Comparison of ENCODE assay signal across 8 cellular contexts in genomic region chr7:50142421-50143113, GRCh38. TPM values are rescaled to one million over a fixed set of nuclear protein-coding genes. Genes with fewer than 3 reads are reported as not detected.
DNase-seq lines count a peak whose midpoint lies in the region; ATAC-seq and TF ChIP-seq lines count a peak whose summit lies in the region.

No MANE protein-coding gene starts in this region.

- H3K27me3 ChIP-seq in foreskin keratinocyte (no peaks in the 10 kb centered on the region), smooth muscle cell (ENCODE audit: low read depth) (peaks cover 6% of the 10 kb centered on the region)

- no peak overlapping the region for H3K4me3 ChIP-seq in smooth muscle cell

- no peaks in the 10 kb centered on the region for H3F3A ChIP-seq in smooth muscle cell (ENCODE audit: low read depth)

- WGBS in smooth muscle cell (ENCODE audit: low lambda C conversion rate), result 29% methylated on average over 5 of the region's 5 CpGs

- TF ChIP-seq CTCF in VCaP (conservative IDR thresholded peaks at IDR 0.05) (peak; percentile 87), foreskin keratinocyte (conservative IDR thresholded peaks at IDR 0.05) (peak; percentile 74), smooth muscle cell (IDR thresholded peaks at IDR 0.05; ENCODE audit: borderline replicate concordance, insufficient read depth, poor library complexity, severe bottlenecking) (peak; percentile 81)

- H3K27ac ChIP-seq in VCaP (no peak overlapping the region), foreskin keratinocyte (no peak overlapping the region), smooth muscle cell (ENCODE audit: low read depth) (no peak overlapping the region)

- H3K4me2 ChIP-seq in smooth muscle cell, result no peak overlapping the region

- peak; percentile 28 for DNase-seq in NCI-H2029 treated with DMSO at 0.1 percent for 48 hours (lab: John Stamatoyannopoulos, UW)
- no peak for DNase-seq in NCI-H2029 (lab: John Stamatoyannopoulos, UW)
- DNase-seq in M059J (ENCODE audit: low read depth), result peak; percentile 37
- peak in 1 of 2 donors; percentile 11 for DNase-seq in foreskin keratinocyte
- no peak for DNase-seq in smooth muscle cell (lab: John Stamatoyannopoulos, UW; ENCODE audit: unreplicated experiment)
- DNase-seq in UCSD-AML1 (lab: John Stamatoyannopoulos, UW; ENCODE audit: unreplicated experiment), result no peak

- no peaks in the 10 kb centered on the region for H4K20me1 ChIP-seq in smooth muscle cell (ENCODE audit: low read depth)

- H3K79me2 ChIP-seq in smooth muscle cell (ENCODE audit: low read depth), result no peaks in the 10 kb centered on the region

- H3K9me3 ChIP-seq in smooth muscle cell (replicated peaks; ENCODE audit: low read depth), result no peaks in the 10 kb centered on the region

- no peak overlapping the region for H3K9ac ChIP-seq in smooth muscle cell (ENCODE audit: low read depth)

- H3K4me1 ChIP-seq in foreskin keratinocyte (no peaks in the 10 kb centered on the region), smooth muscle cell (ENCODE audit: low read depth) (no peaks in the 10 kb centered on the region)

- no peaks in the 10 kb centered on the region for H3K36me3 ChIP-seq in smooth muscle cell (ENCODE audit: low read depth)

- no peak overlapping the region for H2AFZ ChIP-seq in smooth muscle cell (ENCODE audit: low read depth)

- ATAC-seq in GM19043 (IDR thresholded peaks at IDR 0.05; ENCODE audit: low read depth, unreplicated experiment) (peak; percentile 32), foreskin keratinocyte (peak; percentile 38)

RNA-seq across cellular contexts. Expression of gene ZPBP, which starts 49.5 kb away (rescaled TPM):
- total RNA-seq in M059J (2014; rRNA removed; shearing (Covaris generic)), result not detected in 2 replicates
- total RNA-seq in foreskin keratinocyte (not detected in 2 replicates), smooth muscle cell (not detected in 2 replicates)
- polyA plus RNA-seq in foreskin keratinocyte (not detected in 2 replicates), smooth muscle cell (not detected in 2 replicates)

Comparison
In these comparisons a context has a peak if more than half of its experiments do, and no peak if none do; other contexts are left out.
1. DNase-seq: peak in NCI-H2029 treated with DMSO at 0.1 percent for 48 hours (single experiment) and M059J (single experiment); none in NCI-H2029 (single experiment), smooth muscle cell (single experiment) and UCSD-AML1 (single experiment).
2. Peak in every context shown above with its lines, with median percentiles within 50 percentile points of each other: CTCF ChIP-seq.